In the genomic region with DNA sequence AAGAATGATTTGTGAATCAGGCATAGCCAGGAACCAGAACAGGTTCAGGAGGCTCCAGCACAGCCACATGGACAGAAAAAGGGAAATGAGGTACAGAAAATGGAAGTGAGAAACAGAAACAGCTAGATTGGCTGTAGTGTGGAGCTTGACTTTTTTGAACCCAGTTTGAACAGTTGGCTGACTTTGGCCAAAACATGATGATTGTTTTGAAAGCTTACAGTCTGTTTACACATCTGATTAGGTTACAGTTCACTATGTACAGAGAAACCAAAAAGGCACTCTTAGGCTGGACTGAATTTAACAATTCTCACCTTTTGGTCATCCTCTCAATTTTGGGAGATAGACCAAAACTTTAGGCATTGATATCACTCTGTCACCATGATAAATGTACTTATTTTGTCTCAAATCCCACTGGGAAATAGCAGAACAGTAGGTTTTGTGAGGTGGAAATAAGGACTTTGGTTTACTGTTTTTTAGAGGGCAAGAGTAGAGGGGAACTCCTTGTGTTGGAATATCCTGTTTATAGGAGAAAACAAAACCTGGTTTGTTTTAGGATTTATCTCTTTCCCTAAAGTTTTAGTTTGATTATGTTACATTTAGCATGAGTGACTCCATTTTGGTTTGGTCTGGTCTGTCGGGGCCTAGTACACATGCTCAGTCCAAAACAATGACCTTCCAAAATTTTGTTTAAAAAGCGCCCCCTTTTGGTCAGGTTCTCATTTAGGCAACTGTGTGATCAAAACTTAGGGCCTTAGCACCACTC, we compare ENCODE assay signal across 1 cellular context.
TF ChIP-seq lines count a peak whose summit lies in the region.

No MANE protein-coding gene starts in this region.

TF ChIP-seq in HepG2, 621 proteins besides CTCF, POLR2A, EP300 and RAD21 (continued from another document):
- TF ChIP-seq, protein P1, sequence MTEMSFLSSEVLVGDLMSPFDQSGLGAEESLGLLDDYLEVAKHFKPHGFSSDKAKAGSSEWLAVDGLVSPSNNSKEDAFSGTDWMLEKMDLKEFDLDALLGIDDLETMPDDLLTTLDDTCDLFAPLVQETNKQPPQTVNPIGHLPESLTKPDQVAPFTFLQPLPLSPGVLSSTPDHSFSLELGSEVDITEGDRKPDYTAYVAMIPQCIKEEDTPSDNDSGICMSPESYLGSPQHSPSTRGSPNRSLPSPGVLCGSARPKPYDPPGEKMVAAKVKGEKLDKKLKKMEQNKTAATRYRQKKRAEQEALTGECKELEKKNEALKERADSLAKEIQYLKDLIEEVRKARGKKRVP (CRISPR knock-in tag; IDR thresholded peaks at IDR 0.05), result 0 out of 4 replicates have a peak, but pooled peaks of 1 of the 2 experiments have one; percentile 72
- TF ChIP-seq TFAP4 (IDR thresholded peaks at IDR 0.05; ENCODE audit: borderline replicate concordance, low read depth) (peak; percentile 46; the same call in 1 of the 2 replicates), FOXA1 (IDR thresholded peaks at IDR 0.05) (no peak), FOXA1 (CRISPR knock-in tag; IDR thresholded peaks at IDR 0.05) (peak; percentile 77)
TF ChIP-seq in HepG2: peak in this region for 57.
